Comparison of ENCODE assay signal across 18 cellular contexts in the genomic region with DNA sequence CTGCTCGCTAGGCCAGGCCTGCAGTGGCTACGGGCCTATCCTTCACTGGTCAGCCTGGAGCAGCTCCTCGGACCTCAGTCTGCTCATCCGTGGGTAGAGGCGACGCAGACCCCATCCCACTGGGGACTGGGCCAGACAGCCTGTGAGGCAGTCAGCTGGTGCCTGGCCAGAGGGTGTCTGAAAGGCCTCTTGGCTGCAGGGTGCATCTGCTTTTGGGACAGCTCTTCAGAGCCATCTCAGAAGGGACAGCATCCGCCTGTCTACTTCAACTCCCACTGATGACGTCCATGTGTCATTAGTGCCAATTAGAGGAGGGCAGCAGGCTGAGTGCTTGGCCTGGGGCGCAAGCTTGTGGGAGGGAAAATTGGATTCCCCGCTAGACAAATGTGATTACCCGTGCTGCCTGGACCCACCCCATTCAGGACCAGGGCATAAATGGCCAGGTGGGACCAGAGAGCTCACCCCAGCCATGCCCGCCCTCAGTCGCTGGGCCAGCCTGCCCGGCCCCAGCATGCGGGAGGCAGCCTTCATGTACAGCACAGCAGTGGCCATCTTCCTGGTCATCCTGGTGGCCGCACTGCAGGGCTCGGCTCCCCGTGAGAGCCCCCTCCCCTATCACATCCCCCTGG. TPM values are rescaled to one million over a fixed set of nuclear protein-coding genes. Genes with fewer than 3 reads are reported as not detected.
DNase-seq lines count a peak whose midpoint lies in the region; ATAC-seq, FAIRE-seq and TF ChIP-seq lines count a peak whose summit lies in the region.
"Had no signal": no experiment of that assay in that cellular context is flagged by ENCODE, and none has a peak within 500 bp of the region (broad histone marks: within the 10 kb centered on the region; RNA-seq: fewer than 3 reads in every experiment).

TSS of gene DBH (plus strand) at position 461 of the 629 bp plus-strand sequence. CDS start at position 470, 9 bp downstream.

- H3K23me2 ChIP-seq in H1 (ENCODE audit: low read depth, low read length): no peaks in the 10 kb centered on the region

- POLR2A ChIA-PET in SK-N-SH (lab: Yijun Ruan, JAX) (interaction anchor here (0.6 to 16.4 kb wide), 29 partner anchors 8 to 176 kb away, joined by 3 to 261 read pairs (median 6); partner anchors contain the start of genes ADAMTSL2, CACFD1 and FAM163B), H1 (lab: Charles Lee; ENCODE audit: partially characterized antibody) (no interaction called here)

- in situ Hi-C loops in mammary epithelial cell (cut with MboI; ENCODE audit: low sequenced_read_pairs in 2 of 2): no loop called here

- intact Hi-C loops in mammary epithelial cell (cut with micrococcal nuclease): no loop called here

- no peak within 1 kb of the TSS for H3K14ac ChIP-seq in H1 (ENCODE audit: insufficient read length)

- FAIRE-seq in H1 (lab: Jason Lieb, UNC) (no peak), RCC 7860 (lab: Jason Lieb, UNC) (no peak)

- H3K4me2 ChIP-seq in BLaER1 treated with 17β-estradiol and CSF1 and Interleukin-3, amounts not matched to agents 10 nM and 100 nM: peak within 1 kb of the TSS in 10 of 11 experiments; percentile 7 to 97 (median 82); a peak in 17 of 22 replicates
- H3K4me2 ChIP-seq in SK-N-SH (no peak within 1 kb of the TSS), H1 (ENCODE audit: insufficient read depth in 1 of 2, low read depth in 2 of 2, low read length in 2 of 2) (no peak within 1 kb of the TSS), mammary epithelial cell (ENCODE audit: insufficient read depth, low read depth, low read length) (no peak within 1 kb of the TSS)

- H4K91ac ChIP-seq in H1 (replicated peaks; ENCODE audit: insufficient read length, low read length): peak within 1 kb of the TSS; percentile 91

- CTCF ChIA-PET in SK-N-SH (lab: Yijun Ruan, JAX) (interaction anchor here (0.6 to 4.3 kb wide), 16 partner anchors 28 to 392 kb away, joined by 3 to 26 read pairs (median 4); partner anchors contain the start of gene ADAMTSL2), H1 (lab: Charles Lee; ENCODE audit: partially characterized antibody) (interaction anchor here (0.8 to 3.0 kb wide), 9 partner anchors 12 to 78 kb away, joined by 3 to 11 read pairs (median 5); no protein-coding TSS in a partner anchor), mammary epithelial cell (lab: Charles Lee; ENCODE audit: low non-redundant PET) (no interaction called here)

- no peak for TF ChIP-seq POLR2A in H1 (IDR thresholded peaks at IDR 0.05; ENCODE audit: control extremely low read depth in 1 of 2, low read depth in 2 of 2, low read length in 2 of 2)

- no TSS peak for BruUV-seq in mammary epithelial cell (replicated peaks; lab: Mats Ljungman, UMichigan)

- H2BK120ac ChIP-seq in H1 (replicated peaks; ENCODE audit: low read depth, low read length): no peak within 1 kb of the TSS

- WGBS in SK-N-SH (ENCODE audit: low lambda C conversion rate): 27% methylated on average over 16 of the region's 18 CpGs
- WGBS in H1 (ENCODE audit: extremely low coverage in 1 of 2, insufficient coverage in 1 of 2, insufficient read length in 1 of 2, insufficient replicate concordance in 2 of 2, low coverage in 1 of 2, low lambda C conversion rate in 2 of 2, missing lambda C conversion rate in 1 of 2), 2 experiments: 90% methylated on average over 18 of the region's 18 CpGs; no CpG with 5 or more reads in 1 of the 2 experiments
- 78% methylated on average over 14 of the region's 18 CpGs for WGBS in mammary epithelial cell (ENCODE audit: low coverage, missing lambda C conversion rate)

- no peak within 1 kb of the TSS for H3K27ac ChIP-seq in BLaER1 treated with 17β-estradiol and CSF1 and Interleukin-3, amounts not matched to agents 10 nM and 100 nM
- peak within 1 kb of the TSS in 1 of 2 experiments; percentile 100; a peak in 2 of 4 replicates for H3K27ac ChIP-seq in SK-N-SH (ENCODE audit: low read depth in 2 of 2, low read length in 1 of 2)
- no peak within 1 kb of the TSS for H3K27ac ChIP-seq in H1 (ENCODE audit: low read depth, low read length)
- no peak within 1 kb of the TSS for H3K27ac ChIP-seq in mammary epithelial cell (ENCODE audit: insufficient read depth, low read depth, low read length)

- no peak within 1 kb of the TSS for H2BK20ac ChIP-seq in H1 (ENCODE audit: low read length)

- no peaks in the 10 kb centered on the region for H3K9me3 Mint-ChIP-seq in neural crest cell
- H3K9me3 Mint-ChIP-seq: CD8-positive, alpha-beta T cell; H9 had no signal

- peak in 1 of 2 experiments; percentile 99; a peak in 2 of 4 replicates for TF ChIP-seq EP300 in SK-N-SH (IDR thresholded peaks at IDR 0.05; ENCODE audit: borderline replicate concordance in 1 of 2, low read depth in 1 of 2, low read length in 1 of 2)
- TF ChIP-seq EP300 in H1 (IDR thresholded peaks at IDR 0.05; ENCODE audit: borderline replicate concordance in 1 of 2, low read depth in 2 of 2, low read length in 2 of 2): no peak

- peak within 1 kb of the TSS; percentile 92; the same call in 1 of the 2 replicates for H2BK15ac ChIP-seq in H1 (ENCODE audit: low read length)

- H3K4ac ChIP-seq in H1 (replicated peaks; ENCODE audit: insufficient read length, low read depth, low read length): no peak within 1 kb of the TSS

- peaks cover 29% of the 10 kb centered on the region for H3K27me3 Mint-ChIP-seq in neural crest cell (ENCODE audit: low read depth)

- H3K79me2 ChIP-seq in SK-N-SH (ENCODE audit: insufficient read depth) (no peaks in the 10 kb centered on the region), H1 (ENCODE audit: control insufficient read depth in 1 of 2, insufficient read depth in 2 of 2, low read length in 2 of 2) (no peaks in the 10 kb centered on the region), mammary epithelial cell (ENCODE audit: insufficient read depth, low read length) (no peaks in the 10 kb centered on the region)

- H3K4me1 Mint-ChIP-seq in neural crest cell: peaks cover 35% of the 10 kb centered on the region

- H3K4me1 ChIP-seq in BLaER1 treated with 17β-estradiol and CSF1 and Interleukin-3, amounts not matched to agents 10 nM and 100 nM: peaks cover 17 to 65% (median 44%) of the 10 kb centered on the region in 10 experiments
- peaks cover 0 to 71% of the 10 kb centered on the region in 2 experiments; a peak in 2 of 4 replicates for H3K4me1 ChIP-seq in SK-N-SH (ENCODE audit: control insufficient read depth in 1 of 2, insufficient read depth in 2 of 2, low read depth in 1 of 2, low read length in 1 of 2)
- H3K4me1 ChIP-seq in H1 (replicated peaks in 1 of 4; ENCODE audit: control insufficient read depth in 3 of 4, insufficient read depth in 4 of 4, low read length in 3 of 4): peaks cover 0 to 28% (median 18%) of the 10 kb centered on the region in 4 experiments; a peak in 6 of 7 replicates
- no peaks in the 10 kb centered on the region for H3K4me1 ChIP-seq in mammary epithelial cell (ENCODE audit: insufficient read depth, low read length)

- no peaks in the 10 kb centered on the region for H3F3A ChIP-seq in SK-N-SH (replicated peaks; ENCODE audit: insufficient read depth)

- H3K9ac ChIP-seq in BLaER1 treated with 17β-estradiol and CSF1 and Interleukin-3, amounts not matched to agents 10 nM and 100 nM: no peak within 1 kb of the TSS
- H3K9ac ChIP-seq in SK-N-SH (no peak within 1 kb of the TSS), H1 (replicated peaks in 1 of 4; ENCODE audit: extremely low read depth in 1 of 4, low read depth in 3 of 4, low read length in 3 of 4) (no peak within 1 kb of the TSS), mammary epithelial cell (ENCODE audit: insufficient read depth, low read length) (no peak within 1 kb of the TSS)

- DNase-seq in SK-N-SH (peak; percentile 96), H1 (ENCODE audit: low read depth in 1 of 2, low spot score in 2 of 2) (no peak), neural crest cell (ENCODE audit: low read depth, low spot score) (no peak), mammary epithelial cell (no peak), RCC 7860 (ENCODE audit: low spot score) (no peak), SIG-M5 (lab: John Stamatoyannopoulos, UW) (no peak)
- DNase-seq: AML-193; CD8-positive, alpha-beta T cell; H9; IMR-90; Karpas-422; MM.1S; NCI-H1092 treated with DMSO at 0.1 percent for 48 hours; NCI-H524; PC-3 had no signal

- H2AFZ ChIP-seq in SK-N-SH (ENCODE audit: low read depth) (no peak within 1 kb of the TSS), H1 (ENCODE audit: low read length) (no peak within 1 kb of the TSS), mammary epithelial cell (ENCODE audit: low read depth, low read length) (no peak within 1 kb of the TSS)

- H2BK5ac ChIP-seq in H1 (ENCODE audit: low read depth, low read length): peak within 1 kb of the TSS; percentile 77; the same call in 1 of the 2 replicates

- dilution Hi-C loops in mammary epithelial cell (cut with HindIII; ENCODE audit: low sequenced_read_pairs): no loop called here

- H3K18ac ChIP-seq in H1 (ENCODE audit: extremely low read depth, low read length): no peak within 1 kb of the TSS

- no peak for ATAC-seq in GM18517 (IDR thresholded peaks at IDR 0.05; ENCODE audit: unreplicated experiment)
- ATAC-seq: CD8-positive, alpha-beta T cell; PC-3 had no signal

- no peaks in the 10 kb centered on the region for H3K9me3 ChIP-seq in BLaER1 treated with 17β-estradiol and CSF1 and Interleukin-3, amounts not matched to agents 10 nM and 100 nM (replicated peaks in 1 of 11)
- H3K9me3 ChIP-seq in SK-N-SH (no peaks in the 10 kb centered on the region), H1 (ENCODE audit: insufficient read depth in 2 of 2, low read depth in 1 of 2, low read length in 1 of 2) (no peaks in the 10 kb centered on the region), mammary epithelial cell (replicated peaks; ENCODE audit: insufficient read depth, low read length) (no peaks in the 10 kb centered on the region)

- H3K9me2 ChIP-seq in SK-N-SH: no peaks in the 10 kb centered on the region

- peak within 1 kb of the TSS; percentile 14 for H3K27ac Mint-ChIP-seq in neural crest cell (ENCODE audit: unreplicated experiment)
- H3K27ac Mint-ChIP-seq: CD8-positive, alpha-beta T cell; H9 had no signal

- TF ChIP-seq RAD21 in SK-N-SH (IDR thresholded peaks at IDR 0.05; ENCODE audit: low read length) (peak; percentile 30), H1 (IDR thresholded peaks at IDR 0.05 in 1 of 2, conservative IDR thresholded peaks at IDR 0.05 in 1 of 2; ENCODE audit: low read depth in 2 of 2, low read length in 2 of 2) (no peak)

- no peak within 1 kb of the TSS for H3K23ac ChIP-seq in H1 (ENCODE audit: insufficient read length)

- no peak within 1 kb of the TSS for H3K56ac ChIP-seq in H1 (replicated peaks; ENCODE audit: insufficient read length, low read depth, low read length)

- peaks cover 0 to 15% (median 0%) of the 10 kb centered on the region in 11 experiments; a peak in 3 of 22 replicates for H3K27me3 ChIP-seq in BLaER1 treated with 17β-estradiol and CSF1 and Interleukin-3, amounts not matched to agents 10 nM and 100 nM
- H3K27me3 ChIP-seq in SK-N-SH (ENCODE audit: insufficient read depth) (peaks cover 48% of the 10 kb centered on the region), H1 (replicated peaks in 1 of 4; ENCODE audit: control insufficient read depth in 3 of 4, extremely low read depth in 1 of 4, insufficient read depth in 3 of 4, low read length in 3 of 4) (no peaks in the 10 kb centered on the region; a peak in 1 of 7 replicates), mammary epithelial cell (ENCODE audit: insufficient read depth, low read length) (peaks cover 3% of the 10 kb centered on the region)

- no peaks in the 10 kb centered on the region for H3K36me3 Mint-ChIP-seq in neural crest cell (ENCODE audit: low read depth)
- H3K36me3 Mint-ChIP-seq: CD8-positive, alpha-beta T cell had no signal

- H4K5ac ChIP-seq in H1 (ENCODE audit: insufficient read length, low read depth, low read length): no peak within 1 kb of the TSS

- no peaks in the 10 kb centered on the region for H3K36me3 ChIP-seq in BLaER1 treated with 17β-estradiol and CSF1 and Interleukin-3, amounts not matched to agents 10 nM and 100 nM
- H3K36me3 ChIP-seq in SK-N-SH (replicated peaks in 1 of 2; ENCODE audit: control insufficient read depth in 1 of 2, insufficient read depth in 2 of 2, low read length in 1 of 2) (peaks cover 0 to 4% of the 10 kb centered on the region in 2 experiments), H1 (ENCODE audit: control insufficient read depth in 2 of 4, insufficient read depth in 4 of 4, low read length in 3 of 4) (no peaks in the 10 kb centered on the region), mammary epithelial cell (ENCODE audit: insufficient read depth, low read length) (no peaks in the 10 kb centered on the region)

- H3K79me1 ChIP-seq in H1 (ENCODE audit: low read depth, low read length): no peaks in the 10 kb centered on the region

- no peak within 1 kb of the TSS for H3K4me3 ChIP-seq in BLaER1 treated with 17β-estradiol and CSF1 and Interleukin-3, amounts not matched to agents 10 nM and 100 nM
- H3K4me3 ChIP-seq in SK-N-SH (ENCODE audit: low read depth in 2 of 2, low read length in 1 of 2) (peak within 1 kb of the TSS in 1 of 2 experiments; percentile 64; a peak in 2 of 4 replicates), H1 (ENCODE audit: extremely low read depth in 1 of 4, insufficient read depth in 2 of 4, low read depth in 3 of 4, low read length in 4 of 4) (no peak within 1 kb of the TSS), mammary epithelial cell (replicated peaks in 1 of 3; ENCODE audit: insufficient read depth in 1 of 3, low read depth in 2 of 3, low read length in 3 of 3) (no peak within 1 kb of the TSS)

- TF ChIP-seq CTCF in SK-N-SH (IDR thresholded peaks at IDR 0.05) (no peak), H1 (IDR thresholded peaks at IDR 0.05; ENCODE audit: control extremely low read depth in 1 of 3, insufficient read depth in 1 of 3, low read depth in 1 of 3, low read length in 3 of 3) (no peak), neural crest cell (conservative IDR thresholded peaks at IDR 0.05) (no peak), mammary epithelial cell (conservative IDR thresholded peaks at IDR 0.05 in 1 of 2, IDR thresholded peaks at IDR 0.05 in 1 of 2; ENCODE audit: extremely low read depth in 1 of 2, insufficient read depth in 1 of 2, low read depth in 1 of 2, low read length in 2 of 2) (no peak)

- no peak within 1 kb of the TSS for H3K4me3 Mint-ChIP-seq in neural crest cell
- H3K4me3 Mint-ChIP-seq: CD8-positive, alpha-beta T cell; H9 had no signal

- H4K20me1 ChIP-seq in BLaER1 treated with 17β-estradiol and CSF1 and Interleukin-3, amounts not matched to agents 10 nM and 100 nM: peaks cover 0 to 26% (median 0%) of the 10 kb centered on the region in 11 experiments; a peak in 5 of 22 replicates
- no peaks in the 10 kb centered on the region for H4K20me1 ChIP-seq in SK-N-SH (ENCODE audit: insufficient read depth)
- peaks cover 0 to 2% of the 10 kb centered on the region in 2 experiments for H4K20me1 ChIP-seq in H1 (replicated peaks in 1 of 2; ENCODE audit: control insufficient read depth in 1 of 2, insufficient read depth in 2 of 2, low read length in 2 of 2)
- H4K20me1 ChIP-seq in mammary epithelial cell (ENCODE audit: insufficient read depth, low read length): no peaks in the 10 kb centered on the region

- peak within 1 kb of the TSS; percentile 77; the same call in 1 of the 2 replicates for H2BK12ac ChIP-seq in H1 (ENCODE audit: low read depth, low read length)

- H2AK5ac ChIP-seq in H1 (ENCODE audit: low read depth, low read length): peak within 1 kb of the TSS; percentile 26; the same call in 1 of the 2 replicates

- H4K8ac ChIP-seq in H1 (ENCODE audit: extremely low read depth, insufficient read depth, low read length): no peak within 1 kb of the TSS; the same call in 1 of the 2 replicates

RNA-seq across cellular contexts. Expression of gene DBH, which starts in this region (rescaled TPM):
- polyA plus RNA-seq in SK-N-SH (2012; rRNA removed) (0.92 and 1.2 TPM in 2 replicates), H1 (2011; rRNA removed) (0.18 and 0.24 TPM in 2 replicates), mammary epithelial cell (not detected)
- 1.5 and 3.8 TPM in 2 replicates for polyA plus RNA-seq in SK-N-SH (2012; cell fraction: cytosol; rRNA removed)
- 1.5 and 2.0 TPM in 2 replicates for polyA plus RNA-seq in SK-N-SH (2012; cell fraction: nucleus; rRNA removed)
- total RNA-seq in H1 (2021; fragmentation: NEBNext Ultra II Directional; extraction: Animal tissue kit (Norgen Biotek cat#: 25700)): 0.29 TPM in 1 of 2 replicates, not detected in the other
- 0.17 TPM for polyA plus RNA-seq in H1 (2011; cell fraction: cytosol; rRNA removed)
- 0.76 TPM for polyA plus RNA-seq in H1 (2011; cell fraction: nucleus; rRNA removed)
- 0.11 to 0.53 TPM (median 0.31 TPM) in 4 replicates for polyA plus RNA-seq in H1 (2012, experiment 1 of 2)
- polyA plus RNA-seq in H1 (2012, experiment 2 of 2): 0.12 TPM
- 0.20 TPM for polyA plus RNA-seq in H1 (2013, experiment 1 of 2)
- 0.26 TPM for polyA plus RNA-seq in H1 (2013, experiment 2 of 2)
- 0.10 and 0.22 TPM in 2 replicates for polyA minus RNA-seq in H1 (2011; rRNA and poly(A)+ RNA removed)
- polyA minus RNA-seq in H1 (2011; cell fraction: cytosol; rRNA and poly(A)+ RNA removed): not detected
- 0.40 TPM for polyA minus RNA-seq in H1 (2011; cell fraction: nucleus; rRNA and poly(A)+ RNA removed)
- total RNA-seq in neural crest cell (0.59 and 0.75 TPM in 2 replicates), mammary epithelial cell (not detected)
- not detected for polyA minus RNA-seq in mammary epithelial cell
- total RNA-seq: H9, HT1080, IMR-90, PC-3 had no signal
- polyA plus RNA-seq: IMR-90 had no signal

Comparison
In these comparisons a context has a peak if more than half of its experiments do, and no peak if none do; other contexts are left out.
1. H3K4me2 ChIP-seq: peak in BLaER1 treated with 17β-estradiol and CSF1 and Interleukin-3, amounts not matched to agents 10 nM and 100 nM (10 of 11); none in SK-N-SH (single experiment), H1 (0 of 2) and mammary epithelial cell (single experiment).